In genomic region chr9:133803745-133804144, GRCh38 we compare ENCODE assay signal across 15 cellular contexts.
"Had no signal": no experiment of that assay in that cellular context is flagged by ENCODE, and none has a peak within 500 bp of the region (broad histone marks: within the 10 kb centered on the region; RNA-seq: fewer than 3 reads in every experiment).

No MANE protein-coding gene starts in this region.

- H3K36me3 ChIP-seq: neutrophil, ovary had no signal

- H3K4me3 ChIP-seq: heart left ventricle, lung, ovary, tibial artery had no signal

- ATAC-seq: esophagus mucosa; heart left ventricle; left colon; left ventricle myocardium superior; right cardiac atrium; stimulated activated memory B cell treated with anti-CD40 and anti-IgM and Interleukin-4, amounts not matched to agents 10 μg/mL and 1 μg/mL and 100 μg/mL, for 72 hours had no signal

- H3K4me1 ChIP-seq: heart left ventricle, tibial artery had no signal

- DNase-seq: effector memory CD4-positive, alpha-beta T cell; heart left ventricle; hippocampal formation; left colon; left ventricle myocardium superior; mesendoderm; naive B cell; ovary; right cardiac atrium; stimulated activated CD4-positive, alpha-beta T cell treated with anti-CD3 and anti-CD28 coated beads, Interleukin-4, amount 100 ng/mL, for 24 hours; tibial artery had no signal

- H3K9me3 ChIP-seq: heart left ventricle, neutrophil, ovary, tibial artery had no signal

- H3K27me3 ChIP-seq: heart left ventricle, neutrophil, ovary, tibial artery had no signal

- H3K27ac ChIP-seq: heart left ventricle, neutrophil, ovary, tibial artery had no signal
